Comparison of ENCODE assay signal across 1 cellular context in the genomic region with DNA sequence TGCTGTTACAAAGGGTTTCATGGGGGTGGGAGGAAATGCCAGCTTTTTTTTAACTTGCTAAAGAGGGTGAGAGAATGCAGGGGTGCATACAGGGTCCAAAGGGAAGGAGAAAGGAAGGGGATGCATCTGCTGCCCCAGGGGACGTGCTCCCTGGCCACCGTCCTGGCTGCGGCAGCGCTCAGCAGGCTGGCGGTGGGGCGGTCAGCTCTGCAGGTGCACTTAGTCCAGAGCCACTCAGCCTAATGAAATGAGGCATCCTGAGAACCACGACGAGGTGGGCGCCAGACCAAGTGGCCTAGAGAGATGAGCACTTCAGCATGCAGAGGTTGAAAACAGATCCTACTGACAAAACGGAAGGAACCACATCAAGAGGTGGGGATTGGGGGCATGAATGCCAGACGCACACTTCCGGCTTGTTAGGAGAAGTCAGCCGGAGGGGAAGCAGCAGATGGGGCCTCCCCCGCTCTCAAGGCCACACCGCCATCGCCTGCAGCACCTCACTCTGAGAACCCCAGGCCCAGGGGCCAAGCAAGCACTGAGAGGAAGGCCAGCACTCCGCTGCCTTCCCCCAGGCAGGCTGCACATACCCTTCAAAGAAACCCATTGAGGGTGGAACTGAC.
TF ChIP-seq lines count a peak whose summit lies in the region.

No MANE protein-coding gene starts in this region.

TF ChIP-seq in GM12878, 131 proteins besides CTCF, POLR2A, EP300 and RAD21 (continued from another document and continues in another):
- TF ChIP-seq, protein P1, sequence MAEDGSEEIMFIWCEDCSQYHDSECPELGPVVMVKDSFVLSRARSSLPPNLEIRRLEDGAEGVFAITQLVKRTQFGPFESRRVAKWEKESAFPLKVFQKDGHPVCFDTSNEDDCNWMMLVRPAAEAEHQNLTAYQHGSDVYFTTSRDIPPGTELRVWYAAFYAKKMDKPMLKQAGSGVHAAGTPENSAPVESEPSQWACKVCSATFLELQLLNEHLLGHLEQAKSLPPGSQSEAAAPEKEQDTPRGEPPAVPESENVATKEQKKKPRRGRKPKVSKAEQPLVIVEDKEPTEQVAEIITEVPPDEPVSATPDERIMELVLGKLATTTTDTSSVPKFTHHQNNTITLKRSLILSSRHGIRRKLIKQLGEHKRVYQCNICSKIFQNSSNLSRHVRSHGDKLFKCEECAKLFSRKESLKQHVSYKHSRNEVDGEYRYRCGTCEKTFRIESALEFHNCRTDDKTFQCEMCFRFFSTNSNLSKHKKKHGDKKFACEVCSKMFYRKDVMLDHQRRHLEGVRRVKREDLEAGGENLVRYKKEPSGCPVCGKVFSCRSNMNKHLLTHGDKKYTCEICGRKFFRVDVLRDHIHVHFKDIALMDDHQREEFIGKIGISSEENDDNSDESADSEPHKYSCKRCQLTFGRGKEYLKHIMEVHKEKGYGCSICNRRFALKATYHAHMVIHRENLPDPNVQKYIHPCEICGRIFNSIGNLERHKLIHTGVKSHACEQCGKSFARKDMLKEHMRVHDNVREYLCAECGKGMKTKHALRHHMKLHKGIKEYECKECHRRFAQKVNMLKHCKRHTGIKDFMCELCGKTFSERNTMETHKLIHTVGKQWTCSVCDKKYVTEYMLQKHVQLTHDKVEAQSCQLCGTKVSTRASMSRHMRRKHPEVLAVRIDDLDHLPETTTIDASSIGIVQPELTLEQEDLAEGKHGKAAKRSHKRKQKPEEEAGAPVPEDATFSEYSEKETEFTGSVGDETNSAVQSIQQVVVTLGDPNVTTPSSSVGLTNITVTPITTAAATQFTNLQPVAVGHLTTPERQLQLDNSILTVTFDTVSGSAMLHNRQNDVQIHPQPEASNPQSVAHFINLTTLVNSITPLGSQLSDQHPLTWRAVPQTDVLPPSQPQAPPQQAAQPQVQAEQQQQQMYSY (CRISPR knock-in tag; IDR thresholded peaks at IDR 0.05): no peak
- TF ChIP-seq HDGF (IDR thresholded peaks at IDR 0.05): peak; percentile 41; the same call in 1 of the 2 replicates
- TF ChIP-seq, protein P2, sequence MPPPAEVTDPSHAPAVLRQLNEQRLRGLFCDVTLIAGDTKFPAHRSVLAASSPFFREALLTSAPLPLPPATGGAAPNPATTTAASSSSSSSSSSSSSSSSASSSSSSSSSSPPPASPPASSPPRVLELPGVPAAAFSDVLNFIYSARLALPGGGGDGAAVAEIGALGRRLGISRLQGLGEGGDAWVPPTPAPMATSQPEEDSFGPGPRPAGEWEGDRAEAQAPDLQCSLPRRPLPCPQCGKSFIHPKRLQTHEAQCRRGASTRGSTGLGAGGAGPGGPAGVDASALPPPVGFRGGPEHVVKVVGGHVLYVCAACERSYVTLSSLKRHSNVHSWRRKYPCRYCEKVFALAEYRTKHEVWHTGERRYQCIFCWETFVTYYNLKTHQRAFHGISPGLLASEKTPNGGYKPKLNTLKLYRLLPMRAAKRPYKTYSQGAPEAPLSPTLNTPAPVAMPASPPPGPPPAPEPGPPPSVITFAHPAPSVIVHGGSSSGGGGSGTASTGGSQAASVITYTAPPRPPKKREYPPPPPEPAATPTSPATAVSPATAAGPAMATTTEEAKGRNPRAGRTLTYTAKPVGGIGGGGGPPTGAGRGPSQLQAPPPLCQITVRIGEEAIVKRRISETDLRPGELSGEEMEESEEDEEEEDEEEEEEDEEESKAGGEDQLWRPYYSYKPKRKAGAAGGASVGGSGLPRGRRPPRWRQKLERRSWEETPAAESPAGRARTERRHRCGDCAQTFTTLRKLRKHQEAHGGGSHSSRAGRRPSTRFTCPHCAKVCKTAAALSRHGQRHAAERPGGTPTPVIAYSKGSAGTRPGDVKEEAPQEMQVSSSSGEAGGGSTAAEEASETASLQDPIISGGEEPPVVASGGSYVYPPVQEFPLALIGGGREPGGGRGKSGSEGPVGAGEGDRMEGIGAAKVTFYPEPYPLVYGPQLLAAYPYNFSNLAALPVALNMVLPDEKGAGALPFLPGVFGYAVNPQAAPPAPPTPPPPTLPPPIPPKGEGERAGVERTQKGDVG (CRISPR knock-in tag; IDR thresholded peaks at IDR 0.05): no peak
- no peak for TF ChIP-seq TBL1XR1 (IDR thresholded peaks at IDR 0.05; ENCODE audit: low read depth, low read length)
- TF ChIP-seq, protein P3, sequence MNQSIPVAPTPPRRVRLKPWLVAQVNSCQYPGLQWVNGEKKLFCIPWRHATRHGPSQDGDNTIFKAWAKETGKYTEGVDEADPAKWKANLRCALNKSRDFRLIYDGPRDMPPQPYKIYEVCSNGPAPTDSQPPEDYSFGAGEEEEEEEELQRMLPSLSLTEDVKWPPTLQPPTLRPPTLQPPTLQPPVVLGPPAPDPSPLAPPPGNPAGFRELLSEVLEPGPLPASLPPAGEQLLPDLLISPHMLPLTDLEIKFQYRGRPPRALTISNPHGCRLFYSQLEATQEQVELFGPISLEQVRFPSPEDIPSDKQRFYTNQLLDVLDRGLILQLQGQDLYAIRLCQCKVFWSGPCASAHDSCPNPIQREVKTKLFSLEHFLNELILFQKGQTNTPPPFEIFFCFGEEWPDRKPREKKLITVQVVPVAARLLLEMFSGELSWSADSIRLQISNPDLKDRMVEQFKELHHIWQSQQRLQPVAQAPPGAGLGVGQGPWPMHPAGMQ (IDR thresholded peaks at IDR 0.05; ENCODE audit: borderline replicate concordance): no peak
- no peak for TF ChIP-seq IKZF2 (IDR thresholded peaks at IDR 0.05)
- TF ChIP-seq YY1 (IDR thresholded peaks at IDR 0.05; ENCODE audit: low read depth, low read length): peak; percentile 86
- TF ChIP-seq HCFC1 (IDR thresholded peaks at IDR 0.05; ENCODE audit: low read length): peak; percentile 72
- TF ChIP-seq SMC3 (IDR thresholded peaks at IDR 0.05; ENCODE audit: borderline replicate concordance, low read length): no peak
- TF ChIP-seq, protein P4, sequence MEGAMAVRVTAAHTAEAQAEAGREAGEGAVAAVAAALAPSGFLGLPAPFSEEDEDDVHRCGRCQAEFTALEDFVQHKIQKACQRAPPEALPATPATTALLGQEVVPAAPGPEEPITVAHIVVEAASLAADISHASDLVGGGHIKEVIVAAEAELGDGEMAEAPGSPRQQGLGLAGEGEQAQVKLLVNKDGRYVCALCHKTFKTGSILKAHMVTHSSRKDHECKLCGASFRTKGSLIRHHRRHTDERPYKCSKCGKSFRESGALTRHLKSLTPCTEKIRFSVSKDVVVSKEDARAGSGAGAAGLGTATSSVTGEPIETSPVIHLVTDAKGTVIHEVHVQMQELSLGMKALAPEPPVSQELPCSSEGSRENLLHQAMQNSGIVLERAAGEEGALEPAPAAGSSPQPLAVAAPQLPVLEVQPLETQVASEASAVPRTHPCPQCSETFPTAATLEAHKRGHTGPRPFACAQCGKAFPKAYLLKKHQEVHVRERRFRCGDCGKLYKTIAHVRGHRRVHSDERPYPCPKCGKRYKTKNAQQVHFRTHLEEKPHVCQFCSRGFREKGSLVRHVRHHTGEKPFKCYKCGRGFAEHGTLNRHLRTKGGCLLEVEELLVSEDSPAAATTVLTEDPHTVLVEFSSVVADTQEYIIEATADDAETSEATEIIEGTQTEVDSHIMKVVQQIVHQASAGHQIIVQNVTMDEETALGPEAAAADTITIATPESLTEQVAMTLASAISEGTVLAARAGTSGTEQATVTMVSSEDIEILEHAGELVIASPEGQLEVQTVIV (IDR thresholded peaks at IDR 0.05; ENCODE audit: borderline replicate concordance, partially characterized antibody): no peak
- no peak for TF ChIP-seq RAD51 (IDR thresholded peaks at IDR 0.05)
- TF ChIP-seq IRF4 (IDR thresholded peaks at IDR 0.05; ENCODE audit: low read depth, low read length): no peak
- TF ChIP-seq SREBF2 (IDR thresholded peaks at IDR 0.05; ENCODE audit: low read length): no peak
- TF ChIP-seq SREBF1 (IDR thresholded peaks at IDR 0.05; ENCODE audit: low read length): no peak
- TF ChIP-seq CHD4 (IDR thresholded peaks at IDR 0.05): no peak
- TF ChIP-seq STAT3 (IDR thresholded peaks at IDR 0.05; ENCODE audit: low read depth, low read length): no peak
- no peak for TF ChIP-seq SMAD5 (IDR thresholded peaks at IDR 0.05; ENCODE audit: low read depth)
- TF ChIP-seq, protein P5, sequence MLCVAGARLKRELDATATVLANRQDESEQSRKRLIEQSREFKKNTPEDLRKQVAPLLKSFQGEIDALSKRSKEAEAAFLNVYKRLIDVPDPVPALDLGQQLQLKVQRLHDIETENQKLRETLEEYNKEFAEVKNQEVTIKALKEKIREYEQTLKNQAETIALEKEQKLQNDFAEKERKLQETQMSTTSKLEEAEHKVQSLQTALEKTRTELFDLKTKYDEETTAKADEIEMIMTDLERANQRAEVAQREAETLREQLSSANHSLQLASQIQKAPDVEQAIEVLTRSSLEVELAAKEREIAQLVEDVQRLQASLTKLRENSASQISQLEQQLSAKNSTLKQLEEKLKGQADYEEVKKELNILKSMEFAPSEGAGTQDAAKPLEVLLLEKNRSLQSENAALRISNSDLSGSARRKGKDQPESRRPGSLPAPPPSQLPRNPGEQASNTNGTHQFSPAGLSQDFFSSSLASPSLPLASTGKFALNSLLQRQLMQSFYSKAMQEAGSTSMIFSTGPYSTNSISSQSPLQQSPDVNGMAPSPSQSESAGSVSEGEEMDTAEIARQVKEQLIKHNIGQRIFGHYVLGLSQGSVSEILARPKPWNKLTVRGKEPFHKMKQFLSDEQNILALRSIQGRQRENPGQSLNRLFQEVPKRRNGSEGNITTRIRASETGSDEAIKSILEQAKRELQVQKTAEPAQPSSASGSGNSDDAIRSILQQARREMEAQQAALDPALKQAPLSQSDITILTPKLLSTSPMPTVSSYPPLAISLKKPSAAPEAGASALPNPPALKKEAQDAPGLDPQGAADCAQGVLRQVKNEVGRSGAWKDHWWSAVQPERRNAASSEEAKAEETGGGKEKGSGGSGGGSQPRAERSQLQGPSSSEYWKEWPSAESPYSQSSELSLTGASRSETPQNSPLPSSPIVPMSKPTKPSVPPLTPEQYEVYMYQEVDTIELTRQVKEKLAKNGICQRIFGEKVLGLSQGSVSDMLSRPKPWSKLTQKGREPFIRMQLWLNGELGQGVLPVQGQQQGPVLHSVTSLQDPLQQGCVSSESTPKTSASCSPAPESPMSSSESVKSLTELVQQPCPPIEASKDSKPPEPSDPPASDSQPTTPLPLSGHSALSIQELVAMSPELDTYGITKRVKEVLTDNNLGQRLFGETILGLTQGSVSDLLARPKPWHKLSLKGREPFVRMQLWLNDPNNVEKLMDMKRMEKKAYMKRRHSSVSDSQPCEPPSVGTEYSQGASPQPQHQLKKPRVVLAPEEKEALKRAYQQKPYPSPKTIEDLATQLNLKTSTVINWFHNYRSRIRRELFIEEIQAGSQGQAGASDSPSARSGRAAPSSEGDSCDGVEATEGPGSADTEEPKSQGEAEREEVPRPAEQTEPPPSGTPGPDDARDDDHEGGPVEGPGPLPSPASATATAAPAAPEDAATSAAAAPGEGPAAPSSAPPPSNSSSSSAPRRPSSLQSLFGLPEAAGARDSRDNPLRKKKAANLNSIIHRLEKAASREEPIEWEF (IDR thresholded peaks at IDR 0.05; ENCODE audit: insufficient replicate concordance, low read depth, low read length): no peak
- TF ChIP-seq TCF7 (IDR thresholded peaks at IDR 0.05; ENCODE audit: borderline replicate concordance): no peak; the same call in 1 of the 2 replicates
- TF ChIP-seq MXI1 (IDR thresholded peaks at IDR 0.05; ENCODE audit: low read depth, low read length): peak; percentile 58; the same call in 1 of the 2 replicates
- peak in 1 of 2 experiments; percentile 85; a peak in 2 of 4 replicates for TF ChIP-seq SRF (IDR thresholded peaks at IDR 0.05; ENCODE audit: low read depth in 2 of 2, low read length in 2 of 2)
- TF ChIP-seq RB1 (IDR thresholded peaks at IDR 0.05; ENCODE audit: borderline replicate concordance): no peak
- TF ChIP-seq PAX8 (IDR thresholded peaks at IDR 0.05): no peak
- 0 out of 2 replicates have a peak, but pooled peaks have one; percentile 19 for TF ChIP-seq FOXK2 (IDR thresholded peaks at IDR 0.05)
- 0 out of 2 replicates have a peak, but pooled peaks have one; percentile 8 for TF ChIP-seq MEF2A (IDR thresholded peaks at IDR 0.05; ENCODE audit: insufficient read depth, low read depth, low read length)
- TF ChIP-seq, protein P6, sequence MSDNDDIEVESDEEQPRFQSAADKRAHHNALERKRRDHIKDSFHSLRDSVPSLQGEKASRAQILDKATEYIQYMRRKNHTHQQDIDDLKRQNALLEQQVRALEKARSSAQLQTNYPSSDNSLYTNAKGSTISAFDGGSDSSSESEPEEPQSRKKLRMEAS (IDR thresholded peaks at IDR 0.05; ENCODE audit: low read depth, low read length): peak; percentile 48; the same call in 1 of the 2 replicates
- TF ChIP-seq KAT2A (conservative IDR thresholded peaks at IDR 0.05; ENCODE audit: control insufficient read depth, low read depth, low read length): no peak
- TF ChIP-seq RELA (IDR thresholded peaks at IDR 0.05; ENCODE audit: borderline replicate concordance, partially characterized antibody): peak; percentile 28
- no peak; the same call in 1 of the 2 replicates for TF ChIP-seq NBN (IDR thresholded peaks at IDR 0.05)
- TF ChIP-seq KDM1A (IDR thresholded peaks at IDR 0.05; ENCODE audit: borderline replicate concordance): no peak
- no peak for TF ChIP-seq HDAC2 (IDR thresholded peaks at IDR 0.05)
- no peak for TF ChIP-seq JUND (IDR thresholded peaks at IDR 0.05; ENCODE audit: low read depth, low read length)
- peak; percentile 53; the same call in 1 of the 2 replicates for TF ChIP-seq CREB1 (IDR thresholded peaks at IDR 0.05; ENCODE audit: low read depth)
- TF ChIP-seq NR2C2 (IDR thresholded peaks at IDR 0.05; ENCODE audit: borderline replicate concordance, control insufficient read depth, insufficient read length, low read depth): no peak
- TF ChIP-seq NFYA (IDR thresholded peaks at IDR 0.05; ENCODE audit: borderline replicate concordance, low read depth, low read length): no peak
- TF ChIP-seq MEF2B (IDR thresholded peaks at IDR 0.05; ENCODE audit: partially characterized antibody, poor library complexity, severe bottlenecking): no peak
- TF ChIP-seq, protein P7, sequence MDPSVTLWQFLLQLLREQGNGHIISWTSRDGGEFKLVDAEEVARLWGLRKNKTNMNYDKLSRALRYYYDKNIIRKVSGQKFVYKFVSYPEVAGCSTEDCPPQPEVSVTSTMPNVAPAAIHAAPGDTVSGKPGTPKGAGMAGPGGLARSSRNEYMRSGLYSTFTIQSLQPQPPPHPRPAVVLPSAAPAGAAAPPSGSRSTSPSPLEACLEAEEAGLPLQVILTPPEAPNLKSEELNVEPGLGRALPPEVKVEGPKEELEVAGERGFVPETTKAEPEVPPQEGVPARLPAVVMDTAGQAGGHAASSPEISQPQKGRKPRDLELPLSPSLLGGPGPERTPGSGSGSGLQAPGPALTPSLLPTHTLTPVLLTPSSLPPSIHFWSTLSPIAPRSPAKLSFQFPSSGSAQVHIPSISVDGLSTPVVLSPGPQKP (IDR thresholded peaks at IDR 0.05; ENCODE audit: low read depth, low read length): peak; percentile 65; the same call in 1 of the 2 replicates
- TF ChIP-seq, protein P8, sequence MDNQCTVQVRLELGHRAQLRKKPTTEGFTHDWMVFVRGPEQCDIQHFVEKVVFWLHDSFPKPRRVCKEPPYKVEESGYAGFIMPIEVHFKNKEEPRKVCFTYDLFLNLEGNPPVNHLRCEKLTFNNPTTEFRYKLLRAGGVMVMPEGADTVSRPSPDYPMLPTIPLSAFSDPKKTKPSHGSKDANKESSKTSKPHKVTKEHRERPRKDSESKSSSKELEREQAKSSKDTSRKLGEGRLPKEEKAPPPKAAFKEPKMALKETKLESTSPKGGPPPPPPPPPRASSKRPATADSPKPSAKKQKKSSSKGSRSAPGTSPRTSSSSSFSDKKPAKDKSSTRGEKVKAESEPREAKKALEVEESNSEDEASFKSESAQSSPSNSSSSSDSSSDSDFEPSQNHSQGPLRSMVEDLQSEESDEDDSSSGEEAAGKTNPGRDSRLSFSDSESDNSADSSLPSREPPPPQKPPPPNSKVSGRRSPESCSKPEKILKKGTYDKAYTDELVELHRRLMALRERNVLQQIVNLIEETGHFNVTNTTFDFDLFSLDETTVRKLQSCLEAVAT (IDR thresholded peaks at IDR 0.05): 0 out of 2 replicates have a peak, but pooled peaks have one; percentile 19
- TF ChIP-seq KLF5 (IDR thresholded peaks at IDR 0.05; ENCODE audit: partially characterized antibody): no peak
- peak; percentile 90 for TF ChIP-seq TAF1 (IDR thresholded peaks at IDR 0.05; ENCODE audit: borderline replicate concordance, low read depth, low read length)
